ENCODE assay signal across 27 cellular contexts in the genomic region with DNA sequence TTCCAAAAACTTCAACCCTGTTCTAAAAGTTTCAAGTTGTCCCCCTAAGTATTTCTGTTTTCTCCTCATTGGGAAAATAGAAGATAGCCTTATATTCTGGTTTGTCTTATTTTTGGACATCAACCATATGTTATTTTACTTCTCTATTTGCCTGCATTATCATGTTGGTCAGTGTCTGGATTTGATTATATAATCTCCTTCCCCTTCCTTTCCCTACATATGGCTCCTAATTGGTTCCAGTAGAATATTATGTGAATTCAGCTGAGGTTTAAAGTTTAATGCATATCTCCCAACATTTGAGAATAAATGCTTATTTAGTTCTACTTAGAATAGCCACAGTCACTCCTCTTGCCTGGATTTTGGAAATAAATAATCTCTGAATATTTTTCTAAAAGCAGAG.
"Had no signal": no experiment of that assay in that cellular context is flagged by ENCODE, and none has a peak within 500 bp of the region (broad histone marks: within the 10 kb centered on the region; RNA-seq: fewer than 3 reads in every experiment).

No MANE protein-coding gene starts in this region.

- H3K4me1 ChIP-seq: esophagus muscularis mucosa had no signal

- H3K36me3 ChIP-seq: brain microvascular endothelial cell had no signal

- DNase-seq: activated CD4-positive, alpha-beta memory T cell treated with anti-CD3 and anti-CD28 coated beads, Interleukin-2, amount 10 ng/mL, durations not matched to agents 7 days and 5 days; activated CD4-positive, alpha-beta T cell treated with anti-CD3 and anti-CD28 coated beads for 1 hour; activated CD4-positive, alpha-beta T cell treated with anti-CD3 and anti-CD28 coated beads for 4 hours; activated CD4-positive, alpha-beta T cell treated with anti-CD3 and anti-CD28 coated beads, Interleukin-2, amount 10 ng/mL, durations not matched to agents 7 days and 5 days; activated CD4-positive, alpha-beta T cell treated with anti-CD3 and anti-CD28 coated beads, Interleukin-2, amount 50 U/mL, for 4 hours; activated CD8-positive, alpha-beta memory T cell treated with anti-CD3 and anti-CD28 coated beads, Interleukin-2, amount 50 U/mL, for 48 hours; activated gamma-delta T cell; activated naive CD4-positive, alpha-beta T cell treated with anti-CD3 and anti-CD28 coated beads, Interleukin-2, amount 50 U/mL, for 16 hours; activated naive CD4-positive, alpha-beta T cell treated with Interleukin-2 at 50 U/mL for 16 hours; activated T-cell treated with anti-CD3 and anti-CD28 coated beads for 4 hours; activated T-cell treated with anti-CD3 and anti-CD28 coated beads, Interleukin-2, amount 50 U/mL, for 24 hours; activated T-cell treated with anti-CD3 and anti-CD28 coated beads, Interleukin-2, amount 50 U/mL, for 72 hours; amniotic stem cell; anterior cingulate cortex; brain microvascular endothelial cell; dorsolateral prefrontal cortex; effector CD4-positive, alpha-beta T cell; effector memory CD8-positive, alpha-beta T cell; erythroblast; head of caudate nucleus; T-helper 1 cell; T-helper 17 cell; T1000 had no signal

- H3K4me3 ChIP-seq: coronary artery, dorsolateral prefrontal cortex, esophagus muscularis mucosa had no signal

- H3K9me3 ChIP-seq: esophagus muscularis mucosa had no signal

- ATAC-seq: activated T-cell treated with anti-CD3 and anti-CD28 coated beads, Interleukin-2, amount 50 U/mL, for 72 hours; effector memory CD8-positive, alpha-beta T cell; T-helper 17 cell; WTC11 had no signal

- H3K27me3 ChIP-seq: brain microvascular endothelial cell, dorsolateral prefrontal cortex, esophagus muscularis mucosa had no signal

- H3K27ac ChIP-seq: brain microvascular endothelial cell, coronary artery, dorsolateral prefrontal cortex, esophagus muscularis mucosa, VCaP had no signal
